8 cellular contexts compared by ENCODE assay signal in the genomic region with DNA sequence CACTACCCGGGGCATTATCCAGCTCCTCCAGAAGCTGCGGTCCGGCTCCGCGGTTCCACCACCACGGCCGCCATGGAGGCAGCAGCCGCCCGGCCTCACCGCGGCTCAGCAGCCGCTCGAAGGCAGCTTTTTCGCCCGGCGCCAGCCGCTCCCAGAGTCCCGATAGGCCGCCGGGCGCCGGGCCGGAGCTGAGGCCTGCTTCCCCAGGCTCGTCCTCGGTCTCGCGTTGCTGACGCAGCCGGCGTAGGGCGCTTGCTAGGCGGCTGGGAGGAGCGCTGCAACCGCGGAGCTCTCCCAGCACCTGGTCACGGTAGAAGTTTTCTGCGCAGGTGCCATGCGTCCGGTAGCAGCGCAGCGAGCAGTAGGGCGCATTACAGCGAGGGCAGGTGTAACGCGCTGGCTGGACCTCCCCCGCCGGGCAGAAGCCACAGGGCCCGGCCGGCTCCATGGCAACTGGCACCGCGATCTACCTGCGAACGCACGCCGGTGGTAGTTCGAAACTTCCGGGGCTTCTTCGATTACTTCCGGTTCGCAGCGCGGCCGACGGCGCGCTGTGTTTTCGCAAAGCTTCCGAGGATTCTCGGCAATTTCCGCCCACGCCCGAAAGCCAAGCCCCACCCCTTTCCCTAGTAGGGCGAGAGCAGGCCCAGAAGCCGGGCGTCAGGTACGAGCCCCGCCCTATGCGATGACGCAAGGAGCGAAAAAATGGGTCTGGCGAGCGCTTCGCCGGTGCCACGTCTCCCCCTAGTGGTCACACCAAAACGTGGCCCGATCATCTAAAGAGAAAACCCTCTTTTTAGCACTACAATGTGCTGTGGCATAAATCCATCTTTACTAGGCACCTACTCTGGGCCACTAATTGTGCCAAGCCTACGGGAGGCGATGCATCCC. TPM values are rescaled to one million over a fixed set of nuclear protein-coding genes. Genes with fewer than 3 reads are reported as not detected.
DNase-seq lines count a peak whose midpoint lies in the region; TF ChIP-seq lines count a peak whose summit lies in the region.

Gene ZNHIT2 (minus strand): TSS at position 496 of the 891 bp plus-strand sequence. CDS start 48 bp downstream, at position 448.

- H2AFZ ChIP-seq in MM.1S (ENCODE audit: low read length) (peak within 1 kb of the TSS; percentile 20; the same call in 1 of the 2 replicates), neural cell (ENCODE audit: low read depth, low read length) (no peak within 1 kb of the TSS)

- peak within 1 kb of the TSS; percentile 95 for H3K27ac ChIP-seq in MM.1S (ENCODE audit: low read length)
- H3K27ac ChIP-seq in neural cell (ENCODE audit: low read length), result peak within 1 kb of the TSS; percentile 71
- H3K27ac ChIP-seq in stomach smooth muscle (ENCODE audit: low read length), result peak within 1 kb of the TSS; percentile 84

- TF ChIP-seq EP300 in neural cell (conservative IDR thresholded peaks at IDR 0.05; ENCODE audit: poor library complexity, severe bottlenecking), result peak; percentile 41

- H3K9me3 ChIP-seq in HAP-1 (no peaks in the 10 kb centered on the region), MM.1S (replicated peaks; ENCODE audit: insufficient read depth, low read length) (no peaks in the 10 kb centered on the region), neural cell (ENCODE audit: low read length) (no peaks in the 10 kb centered on the region), stomach smooth muscle (ENCODE audit: control insufficient read depth in 2 of 2, low read length in 2 of 2) (no peaks in the 10 kb centered on the region)

- H3K4me3 ChIP-seq in HAP-1, result peak within 1 kb of the TSS; percentile 88
- peak within 1 kb of the TSS; percentile 83 for H3K4me3 ChIP-seq in MM.1S (ENCODE audit: low read length)
- peak within 1 kb of the TSS; percentile 97 for H3K4me3 ChIP-seq in neural cell (ENCODE audit: low read length)
- H3K4me3 ChIP-seq in stomach smooth muscle (ENCODE audit: low read length in 2 of 2), result peak within 1 kb of the TSS; percentile 88 to 97

- H3K4me2 ChIP-seq in MM.1S (ENCODE audit: low read depth, low read length) (peak within 1 kb of the TSS; percentile 94), neural cell (ENCODE audit: low read length) (peak within 1 kb of the TSS; percentile 82)

- peak; percentile 92 for TF ChIP-seq CTCF in MM.1S (IDR thresholded peaks at IDR 0.05; ENCODE audit: low read length)
- TF ChIP-seq CTCF in neural cell (IDR thresholded peaks at IDR 0.05; ENCODE audit: poor library complexity, severe bottlenecking), result peak; percentile 99

- H4K20me1 ChIP-seq in MM.1S (ENCODE audit: insufficient read depth, low read length), result no peaks in the 10 kb centered on the region
- no peaks in the 10 kb centered on the region for H4K20me1 ChIP-seq in neural cell (ENCODE audit: insufficient read depth)

- H3K79me2 ChIP-seq in MM.1S (ENCODE audit: low read length) (peaks cover 49% of the 10 kb centered on the region), neural cell (replicated peaks; ENCODE audit: insufficient read depth, low read length) (peaks cover 36% of the 10 kb centered on the region)

- H3K27me3 ChIP-seq in HAP-1 (ENCODE audit: low read depth) (no peaks in the 10 kb centered on the region), MM.1S (replicated peaks; ENCODE audit: insufficient read depth, low read length) (no peaks in the 10 kb centered on the region), neural cell (ENCODE audit: insufficient read depth, low read depth, low read length) (no peaks in the 10 kb centered on the region), stomach smooth muscle (ENCODE audit: control insufficient read depth in 1 of 2, insufficient read depth in 2 of 2, low read length in 2 of 2) (no peaks in the 10 kb centered on the region)

- DNase-seq in GDM1 (lab: John Stamatoyannopoulos, UW) (peak; percentile 98), HAP-1 (ENCODE audit: low spot score in 2 of 2) (peak; percentile 96 to 100), MM.1S (peak; percentile 100), SIG-M5 (lab: John Stamatoyannopoulos, UW) (peak; percentile 66), activated gamma-delta T cell treated with Interleukin-2 at 50 U/mL for 16 hours (peak; percentile 100), fibroblast of the conjunctiva (ENCODE audit: low read depth) (peak; percentile 97)

- H3K9ac ChIP-seq in MM.1S (ENCODE audit: low read length) (peak within 1 kb of the TSS; percentile 98), neural cell (ENCODE audit: low read length) (peak within 1 kb of the TSS; percentile 79), stomach smooth muscle (ENCODE audit: low read length in 2 of 2) (peak within 1 kb of the TSS; percentile 83 to 93)

- H3F3A ChIP-seq in MM.1S (ENCODE audit: insufficient read depth, low read length), result peaks cover 41% of the 10 kb centered on the region
- H3F3A ChIP-seq in neural cell (ENCODE audit: insufficient read depth, low read length, poor library complexity, severe bottlenecking), result no peaks in the 10 kb centered on the region

- H3K9me2 ChIP-seq in MM.1S (replicated peaks; ENCODE audit: insufficient read depth, low read length) (no peaks in the 10 kb centered on the region), neural cell (ENCODE audit: insufficient read depth, low read length) (no peaks in the 10 kb centered on the region)

- in situ Hi-C loops in HAP-1 (cut with MboI; ENCODE audit: low sequenced_read_pairs), result loop anchor here (10.0 to 25.0 kb wide), 2 partner anchors 273 to 855 kb away; partner anchors contain the start of genes CDC42BPG and PLCB3

- H3K4me1 ChIP-seq in HAP-1, result peaks cover 28% of the 10 kb centered on the region
- H3K4me1 ChIP-seq in MM.1S (ENCODE audit: low read length), result peaks cover 32% of the 10 kb centered on the region
- H3K4me1 ChIP-seq in stomach smooth muscle (ENCODE audit: control insufficient read depth, insufficient read depth, low read length), result peaks cover 55% of the 10 kb centered on the region

- TF ChIP-seq RAD21 in neural cell (conservative IDR thresholded peaks at IDR 0.05), result peak; percentile 87

- H3K36me3 ChIP-seq in HAP-1 (replicated peaks) (peaks cover 60% of the 10 kb centered on the region), MM.1S (replicated peaks; ENCODE audit: insufficient read depth, low read length) (peaks cover 8% of the 10 kb centered on the region), neural cell (ENCODE audit: insufficient read depth, low read length) (peaks cover 10% of the 10 kb centered on the region), stomach smooth muscle (ENCODE audit: control insufficient read depth in 2 of 2, insufficient read depth in 2 of 2, low read length in 2 of 2) (peaks cover 18 to 27% of the 10 kb centered on the region in 2 donors)

TF ChIP-seq in neural cell, 6 proteins besides CTCF, POLR2A, EP300 and RAD21:
- TF ChIP-seq TAF1 (IDR thresholded peaks at IDR 0.05; ENCODE audit: low read depth) (no peak), MXI1 (conservative IDR thresholded peaks at IDR 0.05; ENCODE audit: poor library complexity, severe bottlenecking) (peak; percentile 98), POLR2AphosphoS5 (IDR thresholded peaks at IDR 0.05) (peak; percentile 82), SMC3 (conservative IDR thresholded peaks at IDR 0.05; ENCODE audit: poor library complexity) (peak; percentile 78), EZH2 (IDR thresholded peaks at IDR 0.05; ENCODE audit: borderline replicate concordance, insufficient read depth, low read length, poor library complexity, severe bottlenecking) (no peak)
- TF ChIP-seq, protein P1, sequence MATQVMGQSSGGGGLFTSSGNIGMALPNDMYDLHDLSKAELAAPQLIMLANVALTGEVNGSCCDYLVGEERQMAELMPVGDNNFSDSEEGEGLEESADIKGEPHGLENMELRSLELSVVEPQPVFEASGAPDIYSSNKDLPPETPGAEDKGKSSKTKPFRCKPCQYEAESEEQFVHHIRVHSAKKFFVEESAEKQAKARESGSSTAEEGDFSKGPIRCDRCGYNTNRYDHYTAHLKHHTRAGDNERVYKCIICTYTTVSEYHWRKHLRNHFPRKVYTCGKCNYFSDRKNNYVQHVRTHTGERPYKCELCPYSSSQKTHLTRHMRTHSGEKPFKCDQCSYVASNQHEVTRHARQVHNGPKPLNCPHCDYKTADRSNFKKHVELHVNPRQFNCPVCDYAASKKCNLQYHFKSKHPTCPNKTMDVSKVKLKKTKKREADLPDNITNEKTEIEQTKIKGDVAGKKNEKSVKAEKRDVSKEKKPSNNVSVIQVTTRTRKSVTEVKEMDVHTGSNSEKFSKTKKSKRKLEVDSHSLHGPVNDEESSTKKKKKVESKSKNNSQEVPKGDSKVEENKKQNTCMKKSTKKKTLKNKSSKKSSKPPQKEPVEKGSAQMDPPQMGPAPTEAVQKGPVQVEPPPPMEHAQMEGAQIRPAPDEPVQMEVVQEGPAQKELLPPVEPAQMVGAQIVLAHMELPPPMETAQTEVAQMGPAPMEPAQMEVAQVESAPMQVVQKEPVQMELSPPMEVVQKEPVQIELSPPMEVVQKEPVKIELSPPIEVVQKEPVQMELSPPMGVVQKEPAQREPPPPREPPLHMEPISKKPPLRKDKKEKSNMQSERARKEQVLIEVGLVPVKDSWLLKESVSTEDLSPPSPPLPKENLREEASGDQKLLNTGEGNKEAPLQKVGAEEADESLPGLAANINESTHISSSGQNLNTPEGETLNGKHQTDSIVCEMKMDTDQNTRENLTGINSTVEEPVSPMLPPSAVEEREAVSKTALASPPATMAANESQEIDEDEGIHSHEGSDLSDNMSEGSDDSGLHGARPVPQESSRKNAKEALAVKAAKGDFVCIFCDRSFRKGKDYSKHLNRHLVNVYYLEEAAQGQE (IDR thresholded peaks at IDR 0.05; ENCODE audit: borderline replicate concordance), result peak; percentile 21

RNA-seq across cellular contexts. Expression of gene ZNHIT2, which starts in this region (rescaled TPM):
- polyA plus RNA-seq in neural cell, result 6.9 and 7.0 TPM in 2 replicates
- polyA minus RNA-seq in neural cell, result 9.7 and 10.1 TPM in 2 replicates

Comparison
In these comparisons a context has a peak if more than half of its experiments do, and no peak if none do; other contexts are left out.
1. Peak in every context shown above with its lines: DNase-seq, H3K4me3 ChIP-seq and H3K27ac ChIP-seq.